8 cellular contexts compared by ENCODE assay signal in genomic region chr3:52534281-52535183, GRCh38. TPM values are rescaled to one million over a fixed set of nuclear protein-coding genes. Genes with fewer than 3 reads are reported as not detected.
A peak's percentile ranks its signal among the peaks of the same experiment; 100 is the strongest.
DNase-seq lines count a peak whose midpoint lies in the region; ATAC-seq, FAIRE-seq and TF ChIP-seq lines count a peak whose summit lies in the region.

No MANE protein-coding gene starts in this region.

- H3K27me3 ChIP-seq in brain microvascular endothelial cell (replicated peaks): no peaks in the 10 kb centered on the region
- no peaks in the 10 kb centered on the region for H3K27me3 ChIP-seq in keratinocyte (ENCODE audit: control insufficient read depth, extremely low read depth, insufficient read depth, low read length)

- H3K79me2 ChIP-seq in keratinocyte (ENCODE audit: control insufficient read depth, insufficient read depth, low read length): peaks cover 38% of the 10 kb centered on the region

- H3K36me3 ChIP-seq in brain microvascular endothelial cell (replicated peaks): peaks cover 2% of the 10 kb centered on the region
- H3K36me3 ChIP-seq in keratinocyte (ENCODE audit: control insufficient read depth in 2 of 2, extremely low read depth in 1 of 2, insufficient read depth in 2 of 2, low read length in 2 of 2): peaks cover 0 to 11% of the 10 kb centered on the region in 2 experiments

- TF ChIP-seq POLR2A in GM12892 (IDR thresholded peaks at IDR 0.05; ENCODE audit: low read depth, low read length): no peak

- no peaks in the 10 kb centered on the region for H3K9me3 ChIP-seq in keratinocyte (ENCODE audit: control insufficient read depth, low read depth, low read length)

- FAIRE-seq in G401.6 (lab: Jason Lieb, UNC) (peak; percentile 92), keratinocyte (lab: Jason Lieb, UNC) (no peak), GM12892 (lab: Jason Lieb, UNC) (no peak)

- ATAC-seq in HG02642 (IDR thresholded peaks at IDR 0.05; ENCODE audit: poor library complexity, unreplicated experiment): no peak
- no peak for ATAC-seq in HG02571 (IDR thresholded peaks at IDR 0.05; ENCODE audit: unreplicated experiment)

- H3K9ac ChIP-seq in keratinocyte (ENCODE audit: control insufficient read depth, extremely low read depth, insufficient read depth, low read length): peak overlapping the region; percentile 55

- peak overlapping the region; percentile 62 for H3K4me3 ChIP-seq in brain microvascular endothelial cell (ENCODE audit: low read depth, low read length)
- peak overlapping the region; percentile 41 to 53 (median 47) for H3K4me3 ChIP-seq in keratinocyte (ENCODE audit: control insufficient read depth in 2 of 3, extremely low read depth in 1 of 3, insufficient read depth in 2 of 3, low read depth in 1 of 3, low read length in 3 of 3)

- H3K27ac ChIP-seq in brain microvascular endothelial cell (peak overlapping the region; percentile 14), keratinocyte (ENCODE audit: control insufficient read depth, insufficient read depth, low read length) (no peak overlapping the region), temporal lobe (ENCODE audit: low read depth, low read length) (peak overlapping the region; percentile 64)

- TF ChIP-seq CTCF in brain microvascular endothelial cell (IDR thresholded peaks at IDR 0.05; ENCODE audit: low read depth, low read length, missing control alignments) (no peak), keratinocyte (optimal IDR thresholded peaks at IDR 0.05 in 1 of 3, IDR thresholded peaks at IDR 0.05 in 1 of 3, conservative IDR thresholded peaks at IDR 0.05 in 1 of 3; ENCODE audit: extremely low read depth in 1 of 3, insufficient read depth in 2 of 3, low read length in 3 of 3) (no peak)

- peak overlapping the region; percentile 54 for H2AFZ ChIP-seq in keratinocyte (ENCODE audit: control insufficient read depth, low read length)

- dilution Hi-C loops in keratinocyte (cut with MboI; ENCODE audit: extremely low pct_ligation_motif_present, low sequenced_read_pairs): no loop called here

- peaks cover 49% of the 10 kb centered on the region for H3K4me1 ChIP-seq in keratinocyte (ENCODE audit: control insufficient read depth, extremely low read depth, insufficient read depth, low read length)

- peaks cover 9% of the 10 kb centered on the region for H3K9me1 ChIP-seq in keratinocyte (ENCODE audit: control insufficient read depth, extremely low read depth, insufficient read depth, low read length)

- in situ Hi-C loops in brain microvascular endothelial cell (cut with HindIII; ENCODE audit: low pct_ligation_motif_present, low sequenced_read_pairs): no loop called here

- DNase-seq in NCI-H2227 treated with DMSO at 0.1 percent for 48 hours (lab: John Stamatoyannopoulos, UW): peak; percentile 12
- DNase-seq in brain microvascular endothelial cell: no peak
- DNase-seq in keratinocyte (ENCODE audit: low read depth, low spot score): no peak
- no peak for DNase-seq in GM12892 (ENCODE audit: insufficient read length)

- H4K20me1 ChIP-seq in keratinocyte (ENCODE audit: control insufficient read depth, extremely low read depth, insufficient read depth, low read length): peaks cover 4% of the 10 kb centered on the region

- peak overlapping the region; percentile 81 for H3K4me2 ChIP-seq in keratinocyte (ENCODE audit: control insufficient read depth, extremely low read depth, insufficient read depth, low read depth, low read length)

RNA-seq across cellular contexts. Expression of gene NT5DC2, which starts 0.9 kb away (rescaled TPM):
- 54.7 to 63.3 TPM (median 55.0 TPM) in 3 replicates for polyA plus RNA-seq in keratinocyte
- 18.0 TPM for polyA plus RNA-seq in keratinocyte (2011; ENCODE audit: low read depth)
- 36.7 and 49.5 TPM in 2 replicates for polyA plus RNA-seq in keratinocyte (2011; cell fraction: cytosol; rRNA removed)
- 32.6 and 42.1 TPM in 2 replicates for polyA plus RNA-seq in keratinocyte (2011; cell fraction: nucleus; rRNA removed)
- 26.3 and 80.4 TPM in 2 replicates for polyA plus RNA-seq in keratinocyte (2012; ENCODE audit: low replicate concordance)
- 68.2 to 233 TPM (median 73.7 TPM) in 3 replicates for polyA minus RNA-seq in keratinocyte
- polyA minus RNA-seq in keratinocyte (2011; cell fraction: cytosol; rRNA and poly(A)+ RNA removed): 75.6 TPM
- polyA minus RNA-seq in keratinocyte (2011; cell fraction: nucleus; rRNA and poly(A)+ RNA removed): 13.7 and 21.6 TPM in 2 replicates
- 52.1 TPM for total RNA-seq in temporal lobe
- 54.2 TPM for polyA plus RNA-seq in GM12892 (2012; ENCODE audit: missing spikeins)

RNA-seq across cellular contexts. Expression of gene UQCC5, which starts 1.9 kb away (rescaled TPM):
- polyA plus RNA-seq in keratinocyte: 20.0 to 28.0 TPM (median 26.0 TPM) in 3 replicates
- 14.1 TPM for polyA plus RNA-seq in keratinocyte (2011; ENCODE audit: low read depth)
- polyA plus RNA-seq in keratinocyte (2011; cell fraction: cytosol; rRNA removed): 2.1 and 6.8 TPM in 2 replicates
- 8.5 and 14.4 TPM in 2 replicates for polyA plus RNA-seq in keratinocyte (2011; cell fraction: nucleus; rRNA removed)
- polyA plus RNA-seq in keratinocyte (2012; ENCODE audit: low replicate concordance): 43.4 and 78.1 TPM in 2 replicates
- polyA minus RNA-seq in keratinocyte: 1.6 to 8.4 TPM (median 2.4 TPM) in 3 replicates
- 58.5 TPM for polyA minus RNA-seq in keratinocyte (2011; cell fraction: cytosol; rRNA and poly(A)+ RNA removed)
- 1.5 and 3.5 TPM in 2 replicates for polyA minus RNA-seq in keratinocyte (2011; cell fraction: nucleus; rRNA and poly(A)+ RNA removed)
- total RNA-seq in temporal lobe: 1.2 TPM
- polyA plus RNA-seq in GM12892 (2012; ENCODE audit: missing spikeins): 10.9 TPM

RNA-seq across cellular contexts. Expression of gene STAB1, which starts 39.4 kb away (rescaled TPM):
- 0.02 TPM in 1 of 3 replicates, not detected in the others for polyA plus RNA-seq in keratinocyte
- polyA plus RNA-seq in keratinocyte (2011; ENCODE audit: low read depth): 0.36 TPM
- polyA plus RNA-seq in keratinocyte (2011; cell fraction: cytosol; rRNA removed): not detected in 2 replicates
- polyA plus RNA-seq in keratinocyte (2011; cell fraction: nucleus; rRNA removed): 0.11 and 0.12 TPM in 2 replicates
- not detected in 2 replicates for polyA plus RNA-seq in keratinocyte (2012; ENCODE audit: low replicate concordance)
- polyA minus RNA-seq in keratinocyte: not detected in 3 replicates
- not detected for polyA minus RNA-seq in keratinocyte (2011; cell fraction: cytosol; rRNA and poly(A)+ RNA removed)
- 0.32 TPM in 1 of 2 replicates, not detected in the other for polyA minus RNA-seq in keratinocyte (2011; cell fraction: nucleus; rRNA and poly(A)+ RNA removed)
- total RNA-seq in temporal lobe: 5.9 TPM
- not detected for polyA plus RNA-seq in GM12892 (2012; ENCODE audit: missing spikeins)
